16 cellular contexts compared by ENCODE assay signal in genomic region chr1:185420588-185421081, GRCh38.
DNase-seq lines count a peak whose midpoint lies in the region; ATAC-seq and TF ChIP-seq lines count a peak whose summit lies in the region.
"Had no signal": no experiment of that assay in that cellular context is flagged by ENCODE, and none has a peak within 500 bp of the region (broad histone marks: within the 10 kb centered on the region; RNA-seq: fewer than 3 reads in every experiment).

No MANE protein-coding gene starts in this region.

- H3K27me3 Mint-ChIP-seq in activated naive CD8-positive, alpha-beta T cell treated with anti-CD3 and anti-CD28 coated beads for 36 hours: no peaks in the 10 kb centered on the region
- no peaks in the 10 kb centered on the region for H3K27me3 Mint-ChIP-seq in neural progenitor cell (ENCODE audit: insufficient read depth, low read depth)

- H3K4me2 ChIP-seq in neural progenitor cell: no peak overlapping the region

- H3K79me2 ChIP-seq in neural progenitor cell (ENCODE audit: low read depth): no peaks in the 10 kb centered on the region

- intact Hi-C loops in spleen (cut with DNase I; ENCODE audit: low total_unique reads): no loop called here

- H3K36me3 ChIP-seq in spleen: no peaks in the 10 kb centered on the region
- H3K36me3 ChIP-seq in neural progenitor cell: no peaks in the 10 kb centered on the region
- H3K36me3 ChIP-seq: ascending aorta, gastrocnemius medialis had no signal

- H3K4me1 ChIP-seq in spleen (peaks cover 0 to 24% (median 9%) of the 10 kb centered on the region in 6 donors), neural progenitor cell (no peaks in the 10 kb centered on the region)
- H3K4me1 ChIP-seq: ascending aorta, Caco-2, gastrocnemius medialis had no signal

- H2AFZ ChIP-seq in neural progenitor cell (replicated peaks): no peak overlapping the region

- H3K9ac ChIP-seq in neural progenitor cell: no peak overlapping the region

- H3F3A ChIP-seq in neural progenitor cell (ENCODE audit: low read depth): no peaks in the 10 kb centered on the region

- DNase-seq in activated gamma-delta T cell treated with Interleukin-2 at 50 U/mL for 16 hours: peak; percentile 29
- no peak for DNase-seq in activated gamma-delta T cell (lab: John Stamatoyannopoulos, UW)
- DNase-seq in NOMO-1 treated with dmso at 0.1 percent for 144 hours (lab: John Stamatoyannopoulos, UW; ENCODE audit: unreplicated experiment): peak; percentile 38
- DNase-seq in activated naive CD8-positive, alpha-beta T cell treated with anti-CD3 and anti-CD28 coated beads for 36 hours: no peak
- DNase-seq in spleen: peak; percentile 74
- DNase-seq in neural progenitor cell (ENCODE audit: low spot score): no peak
- DNase-seq: activated CD4-positive, CD25-positive, alpha-beta regulatory T cell; Caco-2; gastrocnemius medialis; IMR-90; naive B cell; NCI-H1048; NCI-H526 treated with DMSO at 0.1 percent for 48 hours had no signal

- H3K4me3 ChIP-seq in spleen (peak overlapping the region in 1 of 8 donors; percentile 53), neural progenitor cell (no peak overlapping the region)
- H3K4me3 ChIP-seq: ascending aorta, gastrocnemius medialis had no signal

- no peak for TF ChIP-seq CTCF in spleen (IDR thresholded peaks at IDR 0.05 in 8 of 11, conservative IDR thresholded peaks at IDR 0.05 in 3 of 11)
- no peak for TF ChIP-seq CTCF in neural progenitor cell (IDR thresholded peaks at IDR 0.05)

- ATAC-seq in GM18909 (IDR thresholded peaks at IDR 0.05; ENCODE audit: poor library complexity, unreplicated experiment) (no peak), HG03342 (IDR thresholded peaks at IDR 0.05; ENCODE audit: unreplicated experiment) (no peak)
- ATAC-seq: gastrocnemius medialis had no signal

- H3K36me3 Mint-ChIP-seq in activated naive CD8-positive, alpha-beta T cell treated with anti-CD3 and anti-CD28 coated beads for 36 hours: no peaks in the 10 kb centered on the region
- H3K36me3 Mint-ChIP-seq in neural progenitor cell: no peaks in the 10 kb centered on the region
- H3K36me3 Mint-ChIP-seq: naive B cell had no signal

- peak overlapping the region; percentile 3 for H3K4me3 Mint-ChIP-seq in activated naive CD8-positive, alpha-beta T cell treated with anti-CD3 and anti-CD28 coated beads for 36 hours
- no peak overlapping the region for H3K4me3 Mint-ChIP-seq in neural progenitor cell

- no peak for TF ChIP-seq POLR2A in spleen (IDR thresholded peaks at IDR 0.05)

- H3K27ac ChIP-seq in spleen: peak overlapping the region in 7 of 8 donors; percentile 64 to 91 (median 79)
- H3K27ac ChIP-seq in neural progenitor cell: no peak overlapping the region
- H3K27ac ChIP-seq: ascending aorta, gastrocnemius medialis had no signal

- H3K4me1 Mint-ChIP-seq in activated naive CD8-positive, alpha-beta T cell treated with anti-CD3 and anti-CD28 coated beads for 36 hours: peaks cover 21% of the 10 kb centered on the region
- H3K4me1 Mint-ChIP-seq in neural progenitor cell: peaks cover 6% of the 10 kb centered on the region
- H3K4me1 Mint-ChIP-seq: naive B cell had no signal

- peak overlapping the region; percentile 70 for H3K27ac Mint-ChIP-seq in activated naive CD8-positive, alpha-beta T cell treated with anti-CD3 and anti-CD28 coated beads for 36 hours
- no peak overlapping the region for H3K27ac Mint-ChIP-seq in neural progenitor cell
- H3K27ac Mint-ChIP-seq: naive B cell had no signal

- no peaks in the 10 kb centered on the region for H4K20me1 ChIP-seq in neural progenitor cell (ENCODE audit: low read depth)

- H3K9me3 ChIP-seq in spleen (no peaks in the 10 kb centered on the region), neural progenitor cell (ENCODE audit: low read depth) (no peaks in the 10 kb centered on the region)
- H3K9me3 ChIP-seq: ascending aorta, Caco-2, gastrocnemius medialis had no signal

- no peaks in the 10 kb centered on the region for H3K27me3 ChIP-seq in spleen (replicated peaks in 1 of 7)
- H3K27me3 ChIP-seq in neural progenitor cell: no peaks in the 10 kb centered on the region
- H3K27me3 ChIP-seq: ascending aorta, gastrocnemius medialis had no signal

- H3K9me3 Mint-ChIP-seq in activated naive CD8-positive, alpha-beta T cell treated with anti-CD3 and anti-CD28 coated beads for 36 hours: no peaks in the 10 kb centered on the region
- no peaks in the 10 kb centered on the region for H3K9me3 Mint-ChIP-seq in neural progenitor cell
- H3K9me3 Mint-ChIP-seq: naive B cell had no signal

Comparison
In these comparisons a context has a peak if more than half of its experiments do, and no peak if none do; other contexts are left out.
1. DNase-seq: peak in activated gamma-delta T cell treated with Interleukin-2 at 50 U/mL for 16 hours (single experiment), NOMO-1 treated with dmso at 0.1 percent for 144 hours (single experiment) and spleen (single experiment); none in activated gamma-delta T cell (single experiment), activated naive CD8-positive, alpha-beta T cell treated with anti-CD3 and anti-CD28 coated beads for 36 hours (single experiment) and neural progenitor cell (single experiment).